In the genomic region with DNA sequence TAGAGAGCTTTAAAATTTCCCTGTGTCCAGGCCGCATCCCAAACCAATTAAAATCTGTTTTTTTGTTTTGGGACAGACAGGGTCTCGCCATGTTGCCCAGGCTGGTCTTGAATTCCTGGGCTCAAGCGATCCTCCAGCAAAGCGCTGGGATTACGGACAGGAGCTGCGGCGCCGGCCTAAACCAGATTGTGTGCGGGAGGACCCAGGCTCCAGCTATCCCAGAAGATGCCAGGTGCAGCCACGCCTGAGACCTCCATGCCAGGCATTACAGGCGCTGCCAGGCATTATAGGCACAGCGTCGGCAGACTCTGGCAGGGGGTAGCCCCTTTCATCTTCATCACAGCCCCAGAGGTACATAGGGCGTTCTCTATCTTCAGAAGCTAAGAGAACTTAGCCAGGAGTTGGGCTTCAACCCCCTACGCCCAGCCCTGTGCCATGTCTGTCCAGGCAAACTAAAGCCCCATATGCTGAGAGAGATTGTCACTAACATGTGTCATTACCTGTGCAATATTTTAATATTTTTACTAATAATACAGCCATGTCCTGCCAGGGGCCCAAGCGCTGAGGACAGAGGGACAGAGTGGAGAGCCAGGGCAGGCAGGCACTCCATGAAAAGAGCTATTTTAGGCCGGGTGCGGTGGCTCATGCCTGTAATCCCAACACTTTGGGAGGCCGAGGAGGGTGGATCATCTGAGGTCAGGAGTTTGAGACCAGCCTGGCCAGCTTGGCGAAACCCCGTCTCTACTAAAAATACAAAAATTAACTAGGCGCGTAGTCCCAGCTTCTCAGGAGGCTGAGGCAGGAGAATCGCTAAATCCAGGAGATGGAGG, we compare ENCODE assay signal across 20 cellular contexts. TPM values are rescaled to one million over a fixed set of nuclear protein-coding genes. Genes with fewer than 3 reads are reported as not detected.
A peak's percentile ranks its signal among the peaks of the same experiment; 100 is the strongest.
DNase-seq lines count a peak whose midpoint lies in the region; ATAC-seq and TF ChIP-seq lines count a peak whose summit lies in the region.
"Had no signal": no experiment of that assay in that cellular context is flagged by ENCODE, and none has a peak within 500 bp of the region (broad histone marks: within the 10 kb centered on the region; RNA-seq: fewer than 3 reads in every experiment).

No MANE protein-coding gene starts in this region.

- H3K4me2 ChIP-seq in SK-N-SH, result no peak overlapping the region

- no peak overlapping the region for H3K4me3 ChIP-seq in SK-N-SH (ENCODE audit: low read depth in 2 of 2, low read length in 1 of 2)
- H3K4me3 ChIP-seq in iPS-15b (ENCODE audit: low read depth, low read length), result peak overlapping the region; percentile 45
- H3K4me3 ChIP-seq: right lobe of liver had no signal

- no peak for TF ChIP-seq CTCF in SK-N-SH (IDR thresholded peaks at IDR 0.05)
- no peak for TF ChIP-seq CTCF in VCaP (conservative IDR thresholded peaks at IDR 0.05)

- H3K4me1 ChIP-seq in SK-N-SH (ENCODE audit: control insufficient read depth in 1 of 2, insufficient read depth in 2 of 2, low read depth in 1 of 2, low read length in 1 of 2) (peaks cover 0 to 2% of the 10 kb centered on the region in 2 experiments; a peak in 1 of 4 replicates), iPS-15b (ENCODE audit: control insufficient read depth, insufficient read depth, low read length) (peaks cover 10% of the 10 kb centered on the region)
- H3K4me1 ChIP-seq: right lobe of liver had no signal

- H3K4me3 Mint-ChIP-seq in stimulated activated naive B cell treated with anti-CD40 and anti-IgM and Interleukin-4, amounts not matched to agents 10 μg/mL and 1 μg/mL and 100 μg/mL, for 72 hours, result no peak overlapping the region
- H3K4me3 Mint-ChIP-seq: activated naive CD4-positive, alpha-beta T cell treated with anti-CD3 and anti-CD28 coated beads, Interleukin-2, amount 50 U/mL, for 24 hours; activated T-helper 1 cell treated with anti-CD3 and anti-CD28 coated beads, Interleukin-12 subunit alpha, Interleukin-12 subunit beta, Interleukin-2, Interleukin-4 antibody, amounts not matched to agents 30 ng/mL and 10 ng/mL and 1 ng/mL, durations not matched to agents 14 hours and 24 hours and 36 hours; immature natural killer cell; stimulated activated effector memory CD8-positive, alpha-beta T cell treated with anti-CD3 and anti-CD28 coated beads, Interleukin-12 subunit alpha, Interleukin-12 subunit beta, amount 100 ng/mL, for 72 hours had no signal

- no peaks in the 10 kb centered on the region for H3K36me3 ChIP-seq in SK-N-SH (replicated peaks in 1 of 2; ENCODE audit: control insufficient read depth in 1 of 2, insufficient read depth in 2 of 2, low read length in 1 of 2)
- H3K36me3 ChIP-seq in iPS-15b (ENCODE audit: control insufficient read depth, insufficient read depth, low read length), result no peaks in the 10 kb centered on the region
- H3K36me3 ChIP-seq: brain microvascular endothelial cell, left ventricle myocardium inferior, right lobe of liver had no signal

- H3K27me3 ChIP-seq in SK-N-SH (ENCODE audit: insufficient read depth) (peaks cover 20% of the 10 kb centered on the region), iPS-15b (ENCODE audit: control insufficient read depth, insufficient read depth, low read length) (peaks cover 32% of the 10 kb centered on the region)

- no peaks in the 10 kb centered on the region for H3K9me2 ChIP-seq in SK-N-SH

- H2AFZ ChIP-seq in SK-N-SH (ENCODE audit: low read depth), result no peak overlapping the region

- H3K27me3 Mint-ChIP-seq in stimulated activated naive B cell treated with anti-CD40 and anti-IgM and Interleukin-4, amounts not matched to agents 10 μg/mL and 1 μg/mL and 100 μg/mL, for 72 hours, result peaks cover 37 to 48% of the 10 kb centered on the region in 2 donors

- ATAC-seq in SK-N-SH treated with all-trans-retinoic acid at 6 μM for 48 hours (no peak), GM21390 (IDR thresholded peaks at IDR 0.05; ENCODE audit: unreplicated experiment) (no peak)
- ATAC-seq in stimulated activated naive B cell treated with anti-CD40 and anti-IgM and Interleukin-4, amounts not matched to agents 10 μg/mL and 1 μg/mL and 100 μg/mL, for 72 hours (replicated peaks), result no peak

- H3K9me3 Mint-ChIP-seq in stimulated activated naive B cell treated with anti-CD40 and anti-IgM and Interleukin-4, amounts not matched to agents 10 μg/mL and 1 μg/mL and 100 μg/mL, for 72 hours, result peaks cover 2 to 4% of the 10 kb centered on the region in 2 donors
- H3K9me3 Mint-ChIP-seq: activated naive CD4-positive, alpha-beta T cell treated with anti-CD3 and anti-CD28 coated beads, Interleukin-2, amount 50 U/mL, for 24 hours; activated T-helper 1 cell treated with anti-CD3 and anti-CD28 coated beads, Interleukin-12 subunit alpha, Interleukin-12 subunit beta, Interleukin-2, Interleukin-4 antibody, amounts not matched to agents 30 ng/mL and 10 ng/mL and 1 ng/mL, durations not matched to agents 14 hours and 24 hours and 36 hours; stimulated activated effector memory CD8-positive, alpha-beta T cell treated with anti-CD3 and anti-CD28 coated beads, Interleukin-12 subunit alpha, Interleukin-12 subunit beta, amount 100 ng/mL, for 72 hours had no signal

- no peaks in the 10 kb centered on the region for H4K20me1 ChIP-seq in SK-N-SH (ENCODE audit: insufficient read depth)

- H3K9ac ChIP-seq in SK-N-SH (no peak overlapping the region), iPS-15b (ENCODE audit: low read depth, low read length) (no peak overlapping the region)

- peak overlapping the region; percentile 26 for H3K27ac Mint-ChIP-seq in stimulated activated naive B cell treated with anti-CD40 and anti-IgM and Interleukin-4, amounts not matched to agents 10 μg/mL and 1 μg/mL and 100 μg/mL, for 72 hours
- H3K27ac Mint-ChIP-seq: activated naive CD4-positive, alpha-beta T cell treated with anti-CD3 and anti-CD28 coated beads, Interleukin-2, amount 50 U/mL, for 24 hours; activated T-helper 1 cell treated with anti-CD3 and anti-CD28 coated beads, Interleukin-12 subunit alpha, Interleukin-12 subunit beta, Interleukin-2, Interleukin-4 antibody, amounts not matched to agents 30 ng/mL and 10 ng/mL and 1 ng/mL, durations not matched to agents 14 hours and 24 hours and 36 hours; immature natural killer cell; stimulated activated effector memory CD8-positive, alpha-beta T cell treated with anti-CD3 and anti-CD28 coated beads, Interleukin-12 subunit alpha, Interleukin-12 subunit beta, amount 100 ng/mL, for 72 hours had no signal

- no peak for TF ChIP-seq RAD21 in SK-N-SH (IDR thresholded peaks at IDR 0.05; ENCODE audit: low read length)

- POLR2A ChIA-PET in SK-N-SH (lab: Yijun Ruan, JAX), result no interaction called here

- H3K9me3 ChIP-seq in SK-N-SH (0 out of 2 replicates have a peak, but pooled peaks cover 3% of the 10 kb centered on the region), iPS-15b (ENCODE audit: control insufficient read depth, insufficient read depth, low read length) (no peaks in the 10 kb centered on the region)

- WGBS in SK-N-SH (ENCODE audit: low lambda C conversion rate), result 70% methylated on average over 23 of the region's 24 CpGs

- peaks cover 0 to 2% of the 10 kb centered on the region in 2 donors for H3K36me3 Mint-ChIP-seq in stimulated activated naive B cell treated with anti-CD40 and anti-IgM and Interleukin-4, amounts not matched to agents 10 μg/mL and 1 μg/mL and 100 μg/mL, for 72 hours
- H3K36me3 Mint-ChIP-seq: stimulated activated effector memory CD8-positive, alpha-beta T cell treated with anti-CD3 and anti-CD28 coated beads, Interleukin-12 subunit alpha, Interleukin-12 subunit beta, amount 100 ng/mL, for 72 hours had no signal

- peaks cover 12 to 17% of the 10 kb centered on the region in 2 donors for H3K4me1 Mint-ChIP-seq in stimulated activated naive B cell treated with anti-CD40 and anti-IgM and Interleukin-4, amounts not matched to agents 10 μg/mL and 1 μg/mL and 100 μg/mL, for 72 hours
- H3K4me1 Mint-ChIP-seq: activated naive CD4-positive, alpha-beta T cell treated with anti-CD3 and anti-CD28 coated beads, Interleukin-2, amount 50 U/mL, for 24 hours had no signal

- H3F3A ChIP-seq in SK-N-SH (replicated peaks; ENCODE audit: insufficient read depth), result no peaks in the 10 kb centered on the region

- H3K79me2 ChIP-seq in SK-N-SH (ENCODE audit: insufficient read depth), result no peaks in the 10 kb centered on the region

- DNase-seq in SK-N-SH, result peak; percentile 17
- no peak for DNase-seq in stimulated activated naive B cell treated with anti-CD40 and anti-IgM and Interleukin-4, amounts not matched to agents 10 μg/mL and 1 μg/mL and 100 μg/mL, for 72 hours
- DNase-seq in stimulated activated CD4-positive, alpha-beta T cell treated with anti-CD3 and anti-CD28 coated beads, Interleukin-4, amount 100 ng/mL, for 4 hours, result no peak
- no peak for DNase-seq in stimulated activated CD4-positive, alpha-beta T cell treated with anti-CD3 and anti-CD28 coated beads, Interleukin-2, amount 100 ng/mL, for 24 hours
- DNase-seq: amniotic stem cell, brain microvascular endothelial cell, GF-D8, GOT3, left ventricle myocardium inferior, right lobe of liver had no signal

- H3K27ac ChIP-seq in SK-N-SH (ENCODE audit: low read depth in 2 of 2, low read length in 1 of 2) (no peak overlapping the region), VCaP (peak overlapping the region; percentile 68; the same call in 1 of the 2 replicates)
- H3K27ac ChIP-seq: 22Rv1, brain microvascular endothelial cell, C4-2B, left ventricle myocardium inferior, right lobe of liver had no signal

- CTCF ChIA-PET in SK-N-SH (lab: Yijun Ruan, JAX), result interaction anchor here (0.6 to 11.2 kb wide), 44 partner anchors 8 to 984 kb away, joined by 3 to 204 read pairs (median 6); a partner anchor contains a TSS

- no peak for TF ChIP-seq EP300 in SK-N-SH (IDR thresholded peaks at IDR 0.05; ENCODE audit: borderline replicate concordance in 1 of 2, low read depth in 1 of 2, low read length in 1 of 2)

TF ChIP-seq in SK-N-SH, 30 proteins besides CTCF, POLR2A, EP300 and RAD21 (continues in another document):
- no peak for TF ChIP-seq NRF1 (IDR thresholded peaks at IDR 0.05; ENCODE audit: low read depth, low read length)

TF ChIP-seq in SK-N-SH treated with all-trans-retinoic acid at 6 μM for 48 hours, 23 proteins besides CTCF, POLR2A, EP300 and RAD21 (continues in another document):
- TF ChIP-seq CSDC2 (CRISPR knock-in tag; IDR thresholded peaks at IDR 0.05) (no peak), ARNTL (CRISPR knock-in tag; IDR thresholded peaks at IDR 0.05; ENCODE audit: borderline replicate concordance, low read depth) (no peak), ZC3H10 (CRISPR knock-in tag; IDR thresholded peaks at IDR 0.05) (no peak), BACH2 (CRISPR knock-in tag; IDR thresholded peaks at IDR 0.05; ENCODE audit: borderline replicate concordance) (no peak), OSR1 (CRISPR knock-in tag; IDR thresholded peaks at IDR 0.05) (no peak), ZNF8 (CRISPR knock-in tag; IDR thresholded peaks at IDR 0.05) (no peak), SNAI2 (CRISPR knock-in tag; IDR thresholded peaks at IDR 0.05) (no peak)

RNA-seq across cellular contexts. Expression of a gene that starts 9.8 kb away (rescaled TPM):
- polyA plus RNA-seq in SK-N-SH (2012; rRNA removed), result not detected in 2 replicates
- not detected in 2 replicates for polyA plus RNA-seq in SK-N-SH (2012; cell fraction: cytosol; rRNA removed)
- 0.04 and 0.05 TPM in 2 replicates for polyA plus RNA-seq in SK-N-SH (2012; cell fraction: nucleus; rRNA removed)
- polyA plus RNA-seq: immature natural killer cell had no signal
